1 cellular context compared by ENCODE assay signal in the genomic region with DNA sequence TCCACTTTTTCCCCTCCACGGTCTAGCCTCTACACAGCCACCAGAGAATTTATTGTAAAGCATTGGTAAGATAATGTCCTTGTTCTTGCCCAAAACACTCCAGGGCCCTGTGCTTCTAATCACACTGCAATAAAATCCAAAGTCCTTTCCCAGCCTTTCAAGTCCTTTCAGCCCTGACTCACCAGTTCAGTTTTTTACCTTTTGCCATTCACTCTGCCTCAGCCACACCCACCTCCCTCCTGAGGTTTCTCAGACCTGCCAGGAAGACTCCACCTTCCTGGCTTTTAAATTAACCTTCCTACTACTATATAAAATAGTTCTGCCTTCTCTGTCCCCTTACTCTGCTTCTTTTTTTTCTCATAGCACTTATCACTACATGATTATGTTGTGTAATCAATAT.
TF ChIP-seq lines count a peak whose summit lies in the region.

No MANE protein-coding gene starts in this region.

TF ChIP-seq in WTC11, 78 proteins besides CTCF, POLR2A, EP300 and RAD21 (continued from another document):
- TF ChIP-seq, protein P1, sequence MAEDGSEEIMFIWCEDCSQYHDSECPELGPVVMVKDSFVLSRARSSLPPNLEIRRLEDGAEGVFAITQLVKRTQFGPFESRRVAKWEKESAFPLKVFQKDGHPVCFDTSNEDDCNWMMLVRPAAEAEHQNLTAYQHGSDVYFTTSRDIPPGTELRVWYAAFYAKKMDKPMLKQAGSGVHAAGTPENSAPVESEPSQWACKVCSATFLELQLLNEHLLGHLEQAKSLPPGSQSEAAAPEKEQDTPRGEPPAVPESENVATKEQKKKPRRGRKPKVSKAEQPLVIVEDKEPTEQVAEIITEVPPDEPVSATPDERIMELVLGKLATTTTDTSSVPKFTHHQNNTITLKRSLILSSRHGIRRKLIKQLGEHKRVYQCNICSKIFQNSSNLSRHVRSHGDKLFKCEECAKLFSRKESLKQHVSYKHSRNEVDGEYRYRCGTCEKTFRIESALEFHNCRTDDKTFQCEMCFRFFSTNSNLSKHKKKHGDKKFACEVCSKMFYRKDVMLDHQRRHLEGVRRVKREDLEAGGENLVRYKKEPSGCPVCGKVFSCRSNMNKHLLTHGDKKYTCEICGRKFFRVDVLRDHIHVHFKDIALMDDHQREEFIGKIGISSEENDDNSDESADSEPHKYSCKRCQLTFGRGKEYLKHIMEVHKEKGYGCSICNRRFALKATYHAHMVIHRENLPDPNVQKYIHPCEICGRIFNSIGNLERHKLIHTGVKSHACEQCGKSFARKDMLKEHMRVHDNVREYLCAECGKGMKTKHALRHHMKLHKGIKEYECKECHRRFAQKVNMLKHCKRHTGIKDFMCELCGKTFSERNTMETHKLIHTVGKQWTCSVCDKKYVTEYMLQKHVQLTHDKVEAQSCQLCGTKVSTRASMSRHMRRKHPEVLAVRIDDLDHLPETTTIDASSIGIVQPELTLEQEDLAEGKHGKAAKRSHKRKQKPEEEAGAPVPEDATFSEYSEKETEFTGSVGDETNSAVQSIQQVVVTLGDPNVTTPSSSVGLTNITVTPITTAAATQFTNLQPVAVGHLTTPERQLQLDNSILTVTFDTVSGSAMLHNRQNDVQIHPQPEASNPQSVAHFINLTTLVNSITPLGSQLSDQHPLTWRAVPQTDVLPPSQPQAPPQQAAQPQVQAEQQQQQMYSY (CRISPR knock-in tag; IDR thresholded peaks at IDR 0.05) = 0 out of 2 replicates have a peak, but pooled peaks have one; percentile 19
